In the genomic region with DNA sequence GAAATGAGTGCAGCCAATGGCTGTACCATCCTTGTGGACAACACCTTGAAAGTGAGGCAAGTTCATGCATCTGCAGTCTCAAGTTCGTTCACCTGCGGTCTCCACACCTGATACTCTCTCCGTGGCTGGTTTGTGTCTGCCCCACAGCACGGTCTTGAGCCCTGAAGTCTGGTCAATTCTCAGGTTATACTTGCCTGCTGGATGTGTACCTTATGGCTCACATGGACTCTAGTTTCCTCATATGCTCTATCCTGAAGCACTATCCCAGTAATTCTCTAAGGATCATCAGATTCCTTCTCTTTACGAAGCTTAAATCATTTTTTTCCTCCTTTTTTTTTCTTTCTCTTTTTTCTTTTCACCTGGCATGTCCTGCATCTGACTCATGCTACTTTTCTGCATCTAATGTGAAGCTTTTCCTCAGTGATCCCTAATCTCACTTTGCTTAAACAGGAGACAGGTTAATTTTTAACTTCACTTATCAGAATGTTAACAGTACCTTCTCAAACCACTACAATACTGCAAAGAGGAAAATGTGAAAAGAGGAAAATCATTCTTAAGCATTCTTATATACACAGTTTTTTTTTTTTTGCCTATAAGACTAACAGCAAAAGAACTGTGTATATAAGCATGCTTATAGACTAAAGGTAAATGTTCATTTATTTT, we compare ENCODE assay signal across 16 cellular contexts.
A peak's percentile ranks its signal among the peaks of the same experiment; 100 is the strongest.
DNase-seq lines count a peak whose midpoint lies in the region; ATAC-seq and TF ChIP-seq lines count a peak whose summit lies in the region.
"Had no signal": no experiment of that assay in that cellular context is flagged by ENCODE, and none has a peak within 500 bp of the region (broad histone marks: within the 10 kb centered on the region; RNA-seq: fewer than 3 reads in every experiment).

No MANE protein-coding gene starts in this region.

- intact Hi-C loops in right lobe of liver (cut with DNase I), result no loop called here
- intact Hi-C loops in stomach (cut with DNase I; ENCODE audit: low total_unique reads), result no loop called here
- intact Hi-C loops in naive thymus-derived CD4-positive, alpha-beta T cell (cut with micrococcal nuclease), result no loop called here
- intact Hi-C loops in left ventricle myocardium inferior (cut with micrococcal nuclease), result no loop called here

- H3K36me3 ChIP-seq in endodermal cell (ENCODE audit: control insufficient read depth, insufficient read depth, low read length) (no peaks in the 10 kb centered on the region), right lobe of liver (no peaks in the 10 kb centered on the region), stomach (no peaks in the 10 kb centered on the region), left ventricle myocardium inferior (no peaks in the 10 kb centered on the region)
- H3K36me3 ChIP-seq in naive thymus-derived CD4-positive, alpha-beta T cell (ENCODE audit: control insufficient read depth in 2 of 3, insufficient read depth in 3 of 3, low read length in 3 of 3), result no peaks in the 10 kb centered on the region

- peaks cover 4% of the 10 kb centered on the region for H3K36me3 Mint-ChIP-seq in endodermal cell (ENCODE audit: low read depth)
- no peaks in the 10 kb centered on the region for H3K36me3 Mint-ChIP-seq in naive thymus-derived CD4-positive, alpha-beta T cell

- peak overlapping the region; percentile 3 for H3K27ac Mint-ChIP-seq in endodermal cell
- H3K27ac Mint-ChIP-seq in naive thymus-derived CD4-positive, alpha-beta T cell, result no peak overlapping the region
- H3K27ac Mint-ChIP-seq: HFFc6 had no signal

- TF ChIP-seq CTCF in endodermal cell (conservative IDR thresholded peaks at IDR 0.05), result no peak
- no peak for TF ChIP-seq CTCF in right lobe of liver (IDR thresholded peaks at IDR 0.05)
- no peak for TF ChIP-seq CTCF in stomach (IDR thresholded peaks at IDR 0.05)
- TF ChIP-seq CTCF in left ventricle myocardium inferior (IDR thresholded peaks at IDR 0.05; ENCODE audit: borderline replicate concordance), result no peak
- TF ChIP-seq CTCF in omental fat pad (IDR thresholded peaks at IDR 0.05), result no peak

- TF ChIP-seq POLR2A in right lobe of liver (IDR thresholded peaks at IDR 0.05) (no peak), stomach (IDR thresholded peaks at IDR 0.05) (no peak)

- 87 to 98% methylated on average over 5 of the region's 5 CpGs for WGBS in endodermal cell (ENCODE audit: insufficient coverage in 1 of 2, insufficient read length in 1 of 2), 2 experiments
- 33% methylated on average over 5 of the region's 5 CpGs for WGBS in right lobe of liver (ENCODE audit: insufficient coverage, low coverage, low lambda C conversion rate, missing lambda C conversion rate)
- 25 to 68% (median 46%) methylated on average over 5 of the region's 5 CpGs for WGBS in stomach, 5 donors

- H3K4me3 Mint-ChIP-seq in endodermal cell, result no peak overlapping the region
- H3K4me3 Mint-ChIP-seq in naive thymus-derived CD4-positive, alpha-beta T cell, result no peak overlapping the region
- H3K4me3 Mint-ChIP-seq: HFFc6 had no signal

- CTCF ChIA-PET in naive thymus-derived CD4-positive, alpha-beta T cell (lab: Charles Lee), result no interaction called here

- H3K4me1 ChIP-seq in endodermal cell (ENCODE audit: control insufficient read depth, insufficient read depth, low read length) (peaks cover 6% of the 10 kb centered on the region), right lobe of liver (peaks cover 0 to 13% (median 0%) of the 10 kb centered on the region in 4 donors), stomach (peaks cover 4 to 16% (median 10%) of the 10 kb centered on the region in 4 donors), left ventricle myocardium inferior (no peaks in the 10 kb centered on the region)
- H3K4me1 ChIP-seq in naive thymus-derived CD4-positive, alpha-beta T cell (ENCODE audit: control insufficient read depth in 2 of 2, insufficient read depth in 2 of 2, low read length in 2 of 2), result no peaks in the 10 kb centered on the region

- no peaks in the 10 kb centered on the region for H3K27me3 ChIP-seq in endodermal cell (ENCODE audit: control insufficient read depth, insufficient read depth, low read length, poor library complexity, severe bottlenecking)
- no peaks in the 10 kb centered on the region for H3K27me3 ChIP-seq in right lobe of liver
- H3K27me3 ChIP-seq in stomach, result no peaks in the 10 kb centered on the region
- no peaks in the 10 kb centered on the region for H3K27me3 ChIP-seq in naive thymus-derived CD4-positive, alpha-beta T cell (ENCODE audit: control insufficient read depth in 2 of 2, insufficient read depth in 2 of 2, low read length in 2 of 2)
- H3K27me3 ChIP-seq in left ventricle myocardium inferior (ENCODE audit: low read depth), result no peaks in the 10 kb centered on the region

- peak; percentile 66 to 94 (median 71) for ATAC-seq in right lobe of liver
- no peak for ATAC-seq in naive thymus-derived CD4-positive, alpha-beta T cell
- ATAC-seq in GM18861 (IDR thresholded peaks at IDR 0.05; ENCODE audit: unreplicated experiment), result no peak
- ATAC-seq in omental fat pad (ENCODE audit: low FRiP score), result no peak

- POLR2A ChIA-PET in naive thymus-derived CD4-positive, alpha-beta T cell (lab: Charles Lee), result no interaction called here

- H3K9me3 Mint-ChIP-seq in endodermal cell, result peaks cover 11% of the 10 kb centered on the region
- H3K9me3 Mint-ChIP-seq in naive thymus-derived CD4-positive, alpha-beta T cell, result peaks cover 0 to 14% (median 4%) of the 10 kb centered on the region in 11 donors

- H3K9ac ChIP-seq in endodermal cell (ENCODE audit: extremely low read depth, low read length, poor library complexity, severe bottlenecking), result no peak overlapping the region
- H3K9ac ChIP-seq: KMS-11 had no signal

- H3K27ac ChIP-seq in endodermal cell (ENCODE audit: low read depth, low read length), result no peak overlapping the region
- H3K27ac ChIP-seq in right lobe of liver, result no peak overlapping the region
- H3K27ac ChIP-seq in stomach, result peak overlapping the region; percentile 56 to 88 (median 82)
- no peak overlapping the region for H3K27ac ChIP-seq in naive thymus-derived CD4-positive, alpha-beta T cell (ENCODE audit: low read depth, low read length)
- no peak overlapping the region for H3K27ac ChIP-seq in left ventricle myocardium inferior (replicated peaks)
- H3K27ac ChIP-seq: C4-2B, KMS-11 had no signal

- DNase-seq in DMS53 treated with DMSO at 0.1 percent for 48 hours (lab: John Stamatoyannopoulos, UW; ENCODE audit: unreplicated experiment) (peak; percentile 46), endodermal cell (no peak), right lobe of liver (no peak), stomach (no peak), left ventricle myocardium inferior (no peak), omental fat pad (ENCODE audit: low spot score) (no peak)
- DNase-seq in naive thymus-derived CD4-positive, alpha-beta T cell, result no peak
- DNase-seq: DMS153, HFFc6, NCI-H1092, NCI-H1694, NCI-H510A treated with DMSO at 0.1 percent for 48 hours, SHP77 treated with DMSO at 0.1 percent for 48 hours had no signal

- H3K4me3 ChIP-seq in endodermal cell (ENCODE audit: low read length) (no peak overlapping the region), right lobe of liver (no peak overlapping the region), stomach (no peak overlapping the region), left ventricle myocardium inferior (no peak overlapping the region)
- no peak overlapping the region for H3K4me3 ChIP-seq in naive thymus-derived CD4-positive, alpha-beta T cell (ENCODE audit: low read length)

- peaks cover 7% of the 10 kb centered on the region for H3K9me3 ChIP-seq in endodermal cell (ENCODE audit: control insufficient read depth, low read length)
- H3K9me3 ChIP-seq in right lobe of liver, result no peaks in the 10 kb centered on the region
- H3K9me3 ChIP-seq in stomach, result peaks cover 0 to 11% (median under 1%) of the 10 kb centered on the region in 4 donors
- no peaks in the 10 kb centered on the region for H3K9me3 ChIP-seq in naive thymus-derived CD4-positive, alpha-beta T cell (ENCODE audit: control insufficient read depth in 2 of 3, low read length in 3 of 3)
- H3K9me3 ChIP-seq in left ventricle myocardium inferior (replicated peaks), result peaks cover 16% of the 10 kb centered on the region

- H3K4me1 Mint-ChIP-seq in endodermal cell, result peaks cover 21% of the 10 kb centered on the region
- H3K4me1 Mint-ChIP-seq in naive thymus-derived CD4-positive, alpha-beta T cell, result no peaks in the 10 kb centered on the region

- no peaks in the 10 kb centered on the region for H3K27me3 Mint-ChIP-seq in endodermal cell (ENCODE audit: insufficient read depth)
- no peaks in the 10 kb centered on the region for H3K27me3 Mint-ChIP-seq in naive thymus-derived CD4-positive, alpha-beta T cell

- no peak for TF ChIP-seq EP300 in stomach (IDR thresholded peaks at IDR 0.05)

Comparison
In these comparisons a context has a peak if more than half of its experiments do, and no peak if none do; other contexts are left out.
1. H3K27ac ChIP-seq: peak in stomach (5 of 5); none in endodermal cell (single experiment), right lobe of liver (0 of 3), naive thymus-derived CD4-positive, alpha-beta T cell (single experiment) and left ventricle myocardium inferior (single experiment).
2. ATAC-seq: peak in right lobe of liver (4 of 4); none in naive thymus-derived CD4-positive, alpha-beta T cell (single experiment), GM18861 (single experiment) and omental fat pad (single experiment).